16 cellular contexts compared by ENCODE assay signal in genomic region chr2:30683240-30683956, GRCh38.
A peak's percentile ranks its signal among the peaks of the same experiment; 100 is the strongest.
DNase-seq lines count a peak whose midpoint lies in the region; ATAC-seq and TF ChIP-seq lines count a peak whose summit lies in the region.
"Had no signal": no experiment of that assay in that cellular context is flagged by ENCODE, and none has a peak within 500 bp of the region (broad histone marks: within the 10 kb centered on the region; RNA-seq: fewer than 3 reads in every experiment).

No MANE protein-coding gene starts in this region.

- no peaks in the 10 kb centered on the region for H3K79me2 ChIP-seq in OCI-LY7 (ENCODE audit: insufficient read depth, low read depth, low read length)

- H4K20me1 ChIP-seq in OCI-LY7 (ENCODE audit: insufficient read depth, low read length), result no peaks in the 10 kb centered on the region

- peak; percentile 15 for DNase-seq in GM12865 (ENCODE audit: low read depth)
- DNase-seq in OCI-LY7 (ENCODE audit: low spot score), result peak; percentile 60
- DNase-seq in mucosa of gallbladder (ENCODE audit: low spot score), result peak; percentile 8
- no peak for DNase-seq in GM19238 (ENCODE audit: insufficient read length, low spot score)
- DNase-seq in GM03348 (ENCODE audit: low spot score), result no peak
- DNase-seq: activated CD4-positive, alpha-beta memory T cell treated with anti-CD3 and anti-CD28 coated beads for 36 hours; amniotic stem cell; endodermal cell; left cardiac atrium; mucosa of descending colon; NCI-H187 had no signal

- POLR2A ChIA-PET in OCI-LY7 (lab: Charles Lee), result interaction anchor here (0.9 kb wide), 1 partner anchor 51 kb away, joined by 3 read pairs; no protein-coding TSS in a partner anchor

- peaks cover 8% of the 10 kb centered on the region for H3K4me1 ChIP-seq in OCI-LY7 (ENCODE audit: insufficient read depth, low read length, poor library complexity, severe bottlenecking)

- no peak overlapping the region for H3K27ac ChIP-seq in OCI-LY7 (ENCODE audit: low read depth, low read length, poor library complexity, severe bottlenecking)
- H3K27ac ChIP-seq: PC-9, suprapubic skin had no signal

- no peaks in the 10 kb centered on the region for H3K9me3 ChIP-seq in OCI-LY7 (ENCODE audit: low read length)
- H3K9me3 ChIP-seq: mucosa of descending colon, suprapubic skin had no signal

- no peak overlapping the region for H3K4me2 ChIP-seq in OCI-LY7 (ENCODE audit: low read length)
- H3K4me2 ChIP-seq: PC-9 had no signal

- no TSS peak for BruUV-seq in OCI-LY7 (replicated peaks; lab: Mats Ljungman, UMichigan)

- no peaks in the 10 kb centered on the region for H3K9me2 ChIP-seq in OCI-LY7 (ENCODE audit: insufficient read depth, low read length)

- H3K36me3 ChIP-seq in OCI-LY7 (ENCODE audit: insufficient read depth, low read length), result no peaks in the 10 kb centered on the region
- H3K36me3 ChIP-seq: suprapubic skin had no signal

- CTCF ChIA-PET in OCI-LY7 (lab: Charles Lee; ENCODE audit: unreplicated experiment), result interaction anchor here (0.7 kb wide), 1 partner anchor 28 kb away, joined by 4 read pairs; no protein-coding TSS in a partner anchor

- H3K4me3 ChIP-seq in GM12865 (ENCODE audit: low read depth, low read length) (no peak overlapping the region), OCI-LY7 (ENCODE audit: low read depth, low read length, poor library complexity, severe bottlenecking) (no peak overlapping the region)
- H3K4me3 ChIP-seq: mucosa of descending colon, PC-9, suprapubic skin had no signal

- peak; percentile 80 for ATAC-seq in GM19351 (IDR thresholded peaks at IDR 0.05; ENCODE audit: unreplicated experiment)
- no peak for ATAC-seq in GM21786 (IDR thresholded peaks at IDR 0.05; ENCODE audit: unreplicated experiment)
- ATAC-seq: left cardiac atrium, mucosa of descending colon, SK-N-SH treated with all-trans-retinoic acid at 6 μM for 48 hours had no signal

- TF ChIP-seq CTCF in GM12865 (IDR thresholded peaks at IDR 0.05; ENCODE audit: insufficient read depth, low read depth, low read length, missing control alignments) (no peak), OCI-LY7 (conservative IDR thresholded peaks at IDR 0.05; ENCODE audit: low read length) (0 out of 2 replicates have a peak, but pooled peaks have one; percentile 31)

- H2AFZ ChIP-seq in OCI-LY7 (ENCODE audit: low read length), result peak overlapping the region; percentile 66; the same call in 1 of the 2 replicates
- H2AFZ ChIP-seq: PC-9 had no signal

- intact Hi-C loops in OCI-LY7 (cut with micrococcal nuclease; ENCODE audit: unreplicated experiment), result no loop called here

Comparison
In these comparisons a context has a peak if more than half of its experiments do, and no peak if none do; other contexts are left out.
1. DNase-seq: peak in GM12865 (single experiment), OCI-LY7 (single experiment) and mucosa of gallbladder (single experiment); none in GM19238 (single experiment) and GM03348 (single experiment).